Comparison of ENCODE assay signal across 16 cellular contexts in genomic region chr7:66301737-66302136, GRCh38.
"Had no signal": no experiment of that assay in that cellular context is flagged by ENCODE, and none has a peak within 500 bp of the region (broad histone marks: within the 10 kb centered on the region; RNA-seq: fewer than 3 reads in every experiment).

No MANE protein-coding gene starts in this region.

- DNase-seq: activated CD4-positive, alpha-beta T cell treated with anti-CD3 and anti-CD28 coated beads, Interleukin-2, amount 10 ng/mL, durations not matched to agents 7 days and 5 days; activated CD8-positive, alpha-beta memory T cell treated with anti-CD3 and anti-CD28 coated beads for 24 hours; activated naive CD4-positive, alpha-beta T cell treated with anti-CD3 and anti-CD28 coated beads, Interleukin-2, amount 50 U/mL, for 16 hours; activated T-cell treated with anti-CD3 and anti-CD28 coated beads for 4 hours; adrenal gland; central memory CD4-positive, alpha-beta T cell; effector CD8-positive, alpha-beta T cell; glutamatergic neuron; left colon; natural killer cell; occipital lobe; stimulated activated CD4-positive, alpha-beta T cell treated with anti-CD3 and anti-CD28 coated beads, Interleukin-2, amount 100 ng/mL, for 48 hours; upper lobe of right lung had no signal

- ATAC-seq: left colon, WTC11 had no signal

- H3K27me3 ChIP-seq: adrenal gland, upper lobe of right lung had no signal

- H3K9me3 ChIP-seq: upper lobe of right lung had no signal

- H3K4me3 ChIP-seq: adrenal gland, coronary artery, upper lobe of right lung had no signal

- H3K27ac ChIP-seq: adrenal gland, coronary artery, epithelial cell of prostate, upper lobe of right lung had no signal

- H3K36me3 ChIP-seq: adrenal gland, upper lobe of right lung had no signal
